Comparison of ENCODE assay signal across 1 cellular context in the genomic region with DNA sequence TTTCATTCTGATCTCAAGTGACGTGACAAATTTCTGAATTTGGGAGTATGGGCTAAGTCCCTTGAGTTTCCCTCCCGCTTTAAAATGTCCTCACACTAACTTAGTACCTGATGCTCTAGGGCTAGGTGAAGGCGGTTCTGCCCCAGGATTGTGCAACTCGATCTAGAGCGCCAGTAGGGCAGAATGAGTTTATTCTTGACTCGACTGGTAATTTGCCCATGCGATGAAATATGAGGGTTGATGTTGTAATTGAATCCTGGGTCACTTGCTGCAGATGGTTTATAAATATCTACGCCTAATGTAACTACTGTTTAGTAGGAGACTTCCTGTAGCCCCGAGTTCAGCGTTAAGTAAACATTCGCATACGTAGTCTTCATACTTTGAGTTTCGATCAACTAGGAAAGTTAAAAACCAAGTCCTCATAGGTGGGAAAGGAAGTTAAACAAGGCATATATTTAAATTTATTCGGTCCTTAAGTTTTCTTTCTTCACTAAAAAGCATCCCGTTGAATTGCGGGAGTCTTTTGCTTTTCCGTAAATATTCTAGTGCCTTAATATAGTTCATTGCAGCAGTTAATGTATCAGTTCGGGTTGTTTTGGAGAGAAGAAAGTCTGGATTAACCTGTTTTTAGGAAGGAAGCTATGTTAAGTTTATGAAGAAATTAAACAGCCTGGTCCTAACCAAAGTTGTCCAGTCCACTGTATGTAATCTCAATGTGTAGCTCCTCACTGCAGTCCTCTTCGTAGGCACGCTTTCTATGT.
TF ChIP-seq lines count a peak whose summit lies in the region.

No MANE protein-coding gene starts in this region.

TF ChIP-seq in IMR-90, 13 proteins besides CTCF, POLR2A, EP300 and RAD21:
- TF ChIP-seq CEBPB (IDR thresholded peaks at IDR 0.05; ENCODE audit: low read depth, low read length) (peak; percentile 98), RCOR1 (IDR thresholded peaks at IDR 0.05; ENCODE audit: insufficient replicate concordance, low read length) (no peak), MAZ (IDR thresholded peaks at IDR 0.05; ENCODE audit: borderline replicate concordance, low read depth, low read length) (no peak)
TF ChIP-seq in IMR-90: peak in this region for 1.
